ENCODE assay signal across 2 cellular contexts in the genomic region with DNA sequence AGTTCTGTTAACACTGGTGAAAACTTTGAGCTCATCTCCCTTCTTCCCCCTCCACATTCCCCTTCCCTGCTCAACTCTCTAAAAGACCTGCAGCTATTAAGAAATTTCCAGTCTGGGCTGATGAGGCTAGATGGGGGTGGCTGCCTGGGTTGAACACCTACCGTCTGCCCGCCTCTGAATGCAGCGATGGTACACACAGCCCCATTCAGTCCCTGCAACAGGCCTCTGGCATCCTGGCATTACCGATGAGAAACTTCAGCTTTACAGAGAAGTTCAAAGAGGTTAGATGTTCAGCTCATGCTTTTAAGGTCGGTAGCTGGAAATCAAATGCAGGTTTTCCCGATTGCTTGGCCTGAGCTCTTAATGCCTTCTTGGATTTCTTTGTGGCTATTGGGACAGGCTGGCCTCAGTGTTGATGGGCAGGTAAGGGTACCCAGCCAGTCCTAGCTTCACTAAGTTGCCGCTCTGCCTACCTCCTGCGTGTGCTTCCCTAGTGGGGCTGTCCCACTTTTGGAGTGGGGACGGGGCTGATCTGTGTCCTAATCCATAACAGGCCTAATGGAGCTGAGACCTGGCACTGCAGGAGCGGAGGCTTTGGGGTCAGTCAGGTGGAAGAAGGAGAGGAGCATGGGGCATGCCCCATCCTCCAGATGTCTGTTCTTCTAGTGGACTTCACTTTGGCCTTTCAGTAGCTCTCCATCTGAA.
TF ChIP-seq lines count a peak whose summit lies in the region.

No MANE protein-coding gene starts in this region.

TF ChIP-seq in liver, 16 proteins besides CTCF, POLR2A, EP300 and RAD21:
- TF ChIP-seq TAF1 (conservative IDR thresholded peaks at IDR 0.05), result no peak

TF ChIP-seq in HepG2, 621 proteins besides CTCF, POLR2A, EP300 and RAD21:
- TF ChIP-seq SETDB1 (CRISPR knock-in tag; IDR thresholded peaks at IDR 0.05; ENCODE audit: borderline replicate concordance), result no peak
- TF ChIP-seq IKZF4 (CRISPR knock-in tag; IDR thresholded peaks at IDR 0.05; ENCODE audit: borderline replicate concordance, low read depth, not compliant biosample characterization), result no peak
- TF ChIP-seq MAZ (IDR thresholded peaks at IDR 0.05; ENCODE audit: borderline replicate concordance, low read depth, low read length), result no peak
- TF ChIP-seq MAZ (CRISPR knock-in tag; IDR thresholded peaks at IDR 0.05; ENCODE audit: low read depth), result no peak
- no peak for TF ChIP-seq MAFK (conservative IDR thresholded peaks at IDR 0.05 in 1 of 2, IDR thresholded peaks at IDR 0.05 in 1 of 2; ENCODE audit: low read length in 2 of 2)
- no peak for TF ChIP-seq KLF16 (CRISPR knock-in tag; IDR thresholded peaks at IDR 0.05)
- no peak for TF ChIP-seq NFKB2 (CRISPR knock-in tag; IDR thresholded peaks at IDR 0.05; ENCODE audit: borderline replicate concordance)
- TF ChIP-seq PHF20 (CRISPR knock-in tag; IDR thresholded peaks at IDR 0.05), result no peak
- TF ChIP-seq, protein P1, sequence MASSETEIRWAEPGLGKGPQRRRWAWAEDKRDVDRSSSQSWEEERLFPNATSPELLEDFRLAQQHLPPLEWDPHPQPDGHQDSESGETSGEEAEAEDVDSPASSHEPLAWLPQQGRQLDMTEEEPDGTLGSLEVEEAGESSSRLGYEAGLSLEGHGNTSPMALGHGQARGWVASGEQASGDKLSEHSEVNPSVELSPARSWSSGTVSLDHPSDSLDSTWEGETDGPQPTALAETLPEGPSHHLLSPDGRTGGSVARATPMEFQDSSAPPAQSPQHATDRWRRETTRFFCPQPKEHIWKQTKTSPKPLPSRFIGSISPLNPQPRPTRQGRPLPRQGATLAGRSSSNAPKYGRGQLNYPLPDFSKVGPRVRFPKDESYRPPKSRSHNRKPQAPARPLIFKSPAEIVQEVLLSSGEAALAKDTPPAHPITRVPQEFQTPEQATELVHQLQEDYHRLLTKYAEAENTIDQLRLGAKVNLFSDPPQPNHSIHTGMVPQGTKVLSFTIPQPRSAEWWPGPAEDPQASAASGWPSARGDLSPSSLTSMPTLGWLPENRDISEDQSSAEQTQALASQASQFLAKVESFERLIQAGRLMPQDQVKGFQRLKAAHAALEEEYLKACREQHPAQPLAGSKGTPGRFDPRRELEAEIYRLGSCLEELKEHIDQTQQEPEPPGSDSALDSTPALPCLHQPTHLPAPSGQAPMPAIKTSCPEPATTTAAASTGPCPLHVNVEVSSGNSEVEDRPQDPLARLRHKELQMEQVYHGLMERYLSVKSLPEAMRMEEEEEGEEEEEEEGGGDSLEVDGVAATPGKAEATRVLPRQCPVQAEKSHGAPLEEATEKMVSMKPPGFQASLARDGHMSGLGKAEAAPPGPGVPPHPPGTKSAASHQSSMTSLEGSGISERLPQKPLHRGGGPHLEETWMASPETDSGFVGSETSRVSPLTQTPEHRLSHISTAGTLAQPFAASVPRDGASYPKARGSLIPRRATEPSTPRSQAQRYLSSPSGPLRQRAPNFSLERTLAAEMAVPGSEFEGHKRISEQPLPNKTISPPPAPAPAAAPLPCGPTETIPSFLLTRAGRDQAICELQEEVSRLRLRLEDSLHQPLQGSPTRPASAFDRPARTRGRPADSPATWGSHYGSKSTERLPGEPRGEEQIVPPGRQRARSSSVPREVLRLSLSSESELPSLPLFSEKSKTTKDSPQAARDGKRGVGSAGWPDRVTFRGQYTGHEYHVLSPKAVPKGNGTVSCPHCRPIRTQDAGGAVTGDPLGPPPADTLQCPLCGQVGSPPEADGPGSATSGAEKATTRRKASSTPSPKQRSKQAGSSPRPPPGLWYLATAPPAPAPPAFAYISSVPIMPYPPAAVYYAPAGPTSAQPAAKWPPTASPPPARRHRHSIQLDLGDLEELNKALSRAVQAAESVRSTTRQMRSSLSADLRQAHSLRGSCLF (CRISPR knock-in tag; IDR thresholded peaks at IDR 0.05; ENCODE audit: borderline replicate concordance), result no peak
- TF ChIP-seq, protein P2, sequence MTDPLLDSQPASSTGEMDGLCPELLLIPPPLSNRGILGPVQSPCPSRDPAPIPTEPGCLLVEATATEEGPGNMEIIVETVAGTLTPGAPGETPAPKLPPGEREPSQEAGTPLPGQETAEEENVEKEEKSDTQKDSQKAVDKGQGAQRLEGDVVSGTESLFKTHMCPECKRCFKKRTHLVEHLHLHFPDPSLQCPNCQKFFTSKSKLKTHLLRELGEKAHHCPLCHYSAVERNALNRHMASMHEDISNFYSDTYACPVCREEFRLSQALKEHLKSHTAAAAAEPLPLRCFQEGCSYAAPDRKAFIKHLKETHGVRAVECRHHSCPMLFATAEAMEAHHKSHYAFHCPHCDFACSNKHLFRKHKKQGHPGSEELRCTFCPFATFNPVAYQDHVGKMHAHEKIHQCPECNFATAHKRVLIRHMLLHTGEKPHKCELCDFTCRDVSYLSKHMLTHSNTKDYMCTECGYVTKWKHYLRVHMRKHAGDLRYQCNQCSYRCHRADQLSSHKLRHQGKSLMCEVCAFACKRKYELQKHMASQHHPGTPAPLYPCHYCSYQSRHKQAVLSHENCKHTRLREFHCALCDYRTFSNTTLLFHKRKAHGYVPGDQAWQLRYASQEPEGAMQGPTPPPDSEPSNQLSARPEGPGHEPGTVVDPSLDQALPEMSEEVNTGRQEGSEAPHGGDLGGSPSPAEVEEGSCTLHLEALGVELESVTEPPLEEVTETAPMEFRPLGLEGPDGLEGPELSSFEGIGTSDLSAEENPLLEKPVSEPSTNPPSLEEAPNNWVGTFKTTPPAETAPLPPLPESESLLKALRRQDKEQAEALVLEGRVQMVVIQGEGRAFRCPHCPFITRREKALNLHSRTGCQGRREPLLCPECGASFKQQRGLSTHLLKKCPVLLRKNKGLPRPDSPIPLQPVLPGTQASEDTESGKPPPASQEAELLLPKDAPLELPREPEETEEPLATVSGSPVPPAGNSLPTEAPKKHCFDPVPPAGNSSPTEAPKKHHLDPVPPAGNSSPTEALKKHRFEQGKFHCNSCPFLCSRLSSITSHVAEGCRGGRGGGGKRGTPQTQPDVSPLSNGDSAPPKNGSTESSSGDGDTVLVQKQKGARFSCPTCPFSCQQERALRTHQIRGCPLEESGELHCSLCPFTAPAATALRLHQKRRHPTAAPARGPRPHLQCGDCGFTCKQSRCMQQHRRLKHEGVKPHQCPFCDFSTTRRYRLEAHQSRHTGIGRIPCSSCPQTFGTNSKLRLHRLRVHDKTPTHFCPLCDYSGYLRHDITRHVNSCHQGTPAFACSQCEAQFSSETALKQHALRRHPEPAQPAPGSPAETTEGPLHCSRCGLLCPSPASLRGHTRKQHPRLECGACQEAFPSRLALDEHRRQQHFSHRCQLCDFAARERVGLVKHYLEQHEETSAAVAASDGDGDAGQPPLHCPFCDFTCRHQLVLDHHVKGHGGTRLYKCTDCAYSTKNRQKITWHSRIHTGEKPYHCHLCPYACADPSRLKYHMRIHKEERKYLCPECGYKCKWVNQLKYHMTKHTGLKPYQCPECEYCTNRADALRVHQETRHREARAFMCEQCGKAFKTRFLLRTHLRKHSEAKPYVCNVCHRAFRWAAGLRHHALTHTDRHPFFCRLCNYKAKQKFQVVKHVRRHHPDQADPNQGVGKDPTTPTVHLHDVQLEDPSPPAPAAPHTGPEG (CRISPR knock-in tag; IDR thresholded peaks at IDR 0.05), result no peak
